9 cellular contexts compared by ENCODE assay signal in genomic region chr13:30159446-30159839, GRCh38.
DNase-seq lines count a peak whose midpoint lies in the region; ATAC-seq and TF ChIP-seq lines count a peak whose summit lies in the region.
"Had no signal": no experiment of that assay in that cellular context is flagged by ENCODE, and none has a peak within 500 bp of the region (broad histone marks: within the 10 kb centered on the region; RNA-seq: fewer than 3 reads in every experiment).

No MANE protein-coding gene starts in this region.

- peaks cover 24% of the 10 kb centered on the region for H3K4me1 Mint-ChIP-seq in activated naive CD8-positive, alpha-beta T cell treated with anti-CD3 and anti-CD28 coated beads for 36 hours
- peaks cover 53% of the 10 kb centered on the region for H3K4me1 Mint-ChIP-seq in nephron progenitor cell

- no peak for ATAC-seq in GM21447 (IDR thresholded peaks at IDR 0.05; ENCODE audit: unreplicated experiment)
- no peak for ATAC-seq in HG03442 (IDR thresholded peaks at IDR 0.05; ENCODE audit: unreplicated experiment)

- no peak for TF ChIP-seq CTCF in nephron progenitor cell (IDR thresholded peaks at IDR 0.05)

- no peaks in the 10 kb centered on the region for H3K36me3 Mint-ChIP-seq in activated naive CD8-positive, alpha-beta T cell treated with anti-CD3 and anti-CD28 coated beads for 36 hours
- peaks cover 4% of the 10 kb centered on the region for H3K36me3 Mint-ChIP-seq in nephron progenitor cell (ENCODE audit: low read depth)

- DNase-seq in AG20443 (ENCODE audit: low spot score) (peak; percentile 79), M059J (ENCODE audit: low read depth) (peak; percentile 92), nephron progenitor cell (no peak), amniotic stem cell (lab: John Stamatoyannopoulos, UW) (no peak), nucleus accumbens (lab: John Stamatoyannopoulos, UW) (no peak)
- DNase-seq in activated naive CD8-positive, alpha-beta T cell treated with anti-CD3 and anti-CD28 coated beads for 36 hours, result peak; percentile 64
- DNase-seq: NCI-H774 had no signal

- H3K27me3 Mint-ChIP-seq in activated naive CD8-positive, alpha-beta T cell treated with anti-CD3 and anti-CD28 coated beads for 36 hours, result no peaks in the 10 kb centered on the region
- peaks cover 9% of the 10 kb centered on the region for H3K27me3 Mint-ChIP-seq in nephron progenitor cell (ENCODE audit: low read depth, poor library complexity)

- H3K4me3 Mint-ChIP-seq in activated naive CD8-positive, alpha-beta T cell treated with anti-CD3 and anti-CD28 coated beads for 36 hours, result no peak overlapping the region
- no peak overlapping the region for H3K4me3 Mint-ChIP-seq in nephron progenitor cell

- H3K9me3 Mint-ChIP-seq in activated naive CD8-positive, alpha-beta T cell treated with anti-CD3 and anti-CD28 coated beads for 36 hours, result no peaks in the 10 kb centered on the region
- H3K9me3 Mint-ChIP-seq in nephron progenitor cell, result peaks cover 5% of the 10 kb centered on the region

- peak overlapping the region; percentile 50 for H3K27ac Mint-ChIP-seq in activated naive CD8-positive, alpha-beta T cell treated with anti-CD3 and anti-CD28 coated beads for 36 hours
- peak overlapping the region; percentile 88 for H3K27ac Mint-ChIP-seq in nephron progenitor cell

Comparison
In these comparisons a context has a peak if more than half of its experiments do, and no peak if none do; other contexts are left out.
1. DNase-seq: peak in AG20443 (single experiment), M059J (single experiment) and activated naive CD8-positive, alpha-beta T cell treated with anti-CD3 and anti-CD28 coated beads for 36 hours (single experiment); none in nephron progenitor cell (single experiment), amniotic stem cell (single experiment) and nucleus accumbens (0 of 56).